31 cellular contexts compared by ENCODE assay signal in the genomic region with DNA sequence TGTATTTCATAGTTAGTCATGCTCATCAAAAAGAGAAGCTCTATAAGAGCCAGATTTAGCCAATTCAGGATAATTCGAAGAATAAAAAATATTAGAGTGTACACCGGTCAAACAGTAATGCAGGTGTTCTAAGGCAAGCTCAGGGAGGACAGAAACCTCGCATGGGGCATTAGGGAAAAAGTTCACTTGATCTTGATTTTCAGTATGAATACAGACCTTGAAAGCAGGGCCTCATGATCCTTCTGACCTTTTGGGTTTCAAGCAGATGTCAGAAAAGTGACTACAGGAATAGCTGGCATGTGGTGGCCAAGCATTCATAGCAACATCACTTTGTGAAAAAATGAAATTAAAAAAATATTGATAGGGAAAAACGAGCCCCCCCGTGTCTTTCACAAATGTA.
"Had no signal": no experiment of that assay in that cellular context is flagged by ENCODE, and none has a peak within 500 bp of the region (broad histone marks: within the 10 kb centered on the region; RNA-seq: fewer than 3 reads in every experiment).

No MANE protein-coding gene starts in this region.

- H3K4me1 ChIP-seq: adrenal gland, body of pancreas, breast epithelium had no signal

- H3K36me3 ChIP-seq: adrenal gland, brain microvascular endothelial cell, breast epithelium had no signal

- H3K4me3 ChIP-seq: adrenal gland, body of pancreas, breast epithelium had no signal

- ATAC-seq: activated CD4-positive, alpha-beta T cell treated with anti-CD3 and anti-CD28 coated beads for 36 hours; activated CD8-positive, alpha-beta memory T cell treated with anti-CD3 and anti-CD28 coated beads, Interleukin-2, amount 10 ng/mL, durations not matched to agents 7 days and 5 days; activated CD8-positive, alpha-beta T cell treated with anti-CD3 and anti-CD28 coated beads, Interleukin-2, amount 10 ng/mL, durations not matched to agents 7 days and 5 days; activated naive CD4-positive, alpha-beta T cell treated with anti-CD3 and anti-CD28 coated beads, Interleukin-2, amount 50 U/mL, for 72 hours; body of pancreas had no signal

- H3K27me3 ChIP-seq: adrenal gland, body of pancreas, brain microvascular endothelial cell, breast epithelium had no signal

- H3K27ac ChIP-seq: adrenal gland, body of pancreas, brain microvascular endothelial cell, breast epithelium, VCaP had no signal

- DNase-seq: activated B cell treated with CpG ODN at 0.5 μM for 24 hours; activated CD4-positive, alpha-beta memory T cell treated with anti-CD3 and anti-CD28 coated beads, Interleukin-2, amount 10 ng/mL, durations not matched to agents 7 days and 5 days; activated CD4-positive, alpha-beta T cell treated with anti-CD3 and anti-CD28 coated beads for 1 hour; activated CD4-positive, alpha-beta T cell treated with anti-CD3 and anti-CD28 coated beads for 36 hours; activated CD4-positive, alpha-beta T cell treated with anti-CD3 and anti-CD28 coated beads for 48 hours; activated CD4-positive, alpha-beta T cell treated with anti-CD3 and anti-CD28 coated beads, Interleukin-2, amount 10 ng/mL, durations not matched to agents 7 days and 5 days; activated CD4-positive, alpha-beta T cell treated with anti-CD3 and anti-CD28 coated beads, Interleukin-2, amount 50 U/mL, for 48 hours; activated CD8-positive, alpha-beta memory T cell treated with anti-CD3 and anti-CD28 coated beads for 24 hours; activated CD8-positive, alpha-beta memory T cell treated with anti-CD3 and anti-CD28 coated beads, Interleukin-2, amount 10 ng/mL, durations not matched to agents 7 days and 5 days; activated CD8-positive, alpha-beta memory T cell treated with anti-CD3 and anti-CD28 coated beads, Interleukin-2, amount 50 U/mL, for 48 hours; activated CD8-positive, alpha-beta T cell treated with anti-CD3 and anti-CD28 coated beads, Interleukin-2, amount 10 ng/mL, durations not matched to agents 7 days and 5 days; activated effector memory CD4-positive, alpha-beta T cell treated with anti-CD3 and anti-CD28 coated beads, Interleukin-2, amount 50 U/mL, for 16 hours; activated gamma-delta T cell treated with Interleukin-2 at 50 U/mL for 16 hours; activated naive CD4-positive, alpha-beta T cell; activated naive CD4-positive, alpha-beta T cell treated with anti-CD3 and anti-CD28 coated beads for 36 hours; activated naive CD4-positive, alpha-beta T cell treated with anti-CD3 and anti-CD28 coated beads, Interleukin-2, amount 50 U/mL, for 16 hours; activated naive CD8-positive, alpha-beta T cell treated with anti-CD3 and anti-CD28 coated beads for 36 hours; activated T-cell treated with anti-CD3 and anti-CD28 coated beads, Interleukin-2, amount 50 U/mL, for 24 hours; activated T-cell treated with anti-CD3 and anti-CD28 coated beads, Interleukin-2, amount 50 U/mL, for 48 hours; adrenal gland; amniotic stem cell; aorta; body of pancreas; brain microvascular endothelial cell; central memory CD4-positive, alpha-beta T cell; T-helper 1 cell; T-helper 2 cell; T-helper 9 cell had no signal

- H3K9me3 ChIP-seq: adrenal gland, body of pancreas had no signal
